In genomic region chr2:11691071-11691660, GRCh38 we compare ENCODE assay signal across 21 cellular contexts. TPM values are rescaled to one million over a fixed set of nuclear protein-coding genes. Genes with fewer than 3 reads are reported as not detected.
"Had no signal": no experiment of that assay in that cellular context is flagged by ENCODE, and none has a peak within 500 bp of the region (broad histone marks: within the 10 kb centered on the region; RNA-seq: fewer than 3 reads in every experiment).

No MANE protein-coding gene starts in this region.

- H3K4me3 ChIP-seq: ascending aorta, breast epithelium, heart left ventricle, testis had no signal

- DNase-seq: activated CD4-positive, alpha-beta T cell treated with anti-CD3 and anti-CD28 coated beads, Interleukin-2, amount 50 U/mL, for 48 hours; activated CD8-positive, alpha-beta memory T cell treated with anti-CD3 and anti-CD28 coated beads, Interleukin-2, amount 10 ng/mL, durations not matched to agents 7 days and 5 days; activated naive CD4-positive, alpha-beta T cell treated with anti-CD3 and anti-CD28 coated beads for 36 hours; activated T-cell treated with anti-CD3 and anti-CD28 coated beads, Interleukin-2, amount 50 U/mL, for 1 hour; dermis blood vessel endothelial cell; effector memory CD8-positive, alpha-beta T cell; heart left ventricle; immature natural killer cell; mesendoderm; nephron progenitor cell; stimulated activated naive CD8-positive, alpha-beta T cell treated with anti-CD3 and anti-CD28 coated beads, Interleukin-15, amount 100 ng/mL, for 72 hours; testis had no signal

- H3K27ac ChIP-seq: ascending aorta, breast epithelium, testis, VCaP had no signal

- H3K9me3 ChIP-seq: ascending aorta, breast epithelium, heart left ventricle, testis had no signal

- H3K27me3 ChIP-seq: ascending aorta, breast epithelium, heart left ventricle, testis had no signal

- H3K4me1 ChIP-seq: breast epithelium had no signal

- H3K36me3 ChIP-seq: ascending aorta, breast epithelium, heart left ventricle had no signal

- ATAC-seq: activated CD8-positive, alpha-beta memory T cell treated with anti-CD3 and anti-CD28 coated beads, Interleukin-2, amount 10 ng/mL, durations not matched to agents 7 days and 5 days; effector memory CD8-positive, alpha-beta T cell; heart left ventricle; sciatic nerve; stimulated activated naive CD8-positive, alpha-beta T cell treated with anti-CD3 and anti-CD28 coated beads, Interleukin-15, amount 100 ng/mL, for 72 hours had no signal

RNA-seq across cellular contexts. Expression of gene NTSR2, which starts 21.2 kb away (rescaled TPM):
- total RNA-seq: activated CD8-positive, alpha-beta memory T cell treated with anti-CD3 and anti-CD28 coated beads, Interleukin-2, amount 10 ng/mL, durations not matched to agents 7 days and 5 days; activated naive CD4-positive, alpha-beta T cell treated with anti-CD3 and anti-CD28 coated beads for 36 hours; activated T-helper 2 cell treated with anti-CD3 and anti-CD28 coated beads, Interferon-gamma antibody, Interleukin-2, Interleukin-4, amounts not matched to agents 10 μg/mL and 5 μg/mL and 100 μg/mL, durations not matched to agents 14 hours and 24 hours and 36 hours; ascending aorta; dermis blood vessel endothelial cell; epithelial cell of proximal tubule; lower leg skin; osteocyte; sciatic nerve; ureter had no signal
- polyA plus RNA-seq: immature natural killer cell had no signal
